In the genomic region with DNA sequence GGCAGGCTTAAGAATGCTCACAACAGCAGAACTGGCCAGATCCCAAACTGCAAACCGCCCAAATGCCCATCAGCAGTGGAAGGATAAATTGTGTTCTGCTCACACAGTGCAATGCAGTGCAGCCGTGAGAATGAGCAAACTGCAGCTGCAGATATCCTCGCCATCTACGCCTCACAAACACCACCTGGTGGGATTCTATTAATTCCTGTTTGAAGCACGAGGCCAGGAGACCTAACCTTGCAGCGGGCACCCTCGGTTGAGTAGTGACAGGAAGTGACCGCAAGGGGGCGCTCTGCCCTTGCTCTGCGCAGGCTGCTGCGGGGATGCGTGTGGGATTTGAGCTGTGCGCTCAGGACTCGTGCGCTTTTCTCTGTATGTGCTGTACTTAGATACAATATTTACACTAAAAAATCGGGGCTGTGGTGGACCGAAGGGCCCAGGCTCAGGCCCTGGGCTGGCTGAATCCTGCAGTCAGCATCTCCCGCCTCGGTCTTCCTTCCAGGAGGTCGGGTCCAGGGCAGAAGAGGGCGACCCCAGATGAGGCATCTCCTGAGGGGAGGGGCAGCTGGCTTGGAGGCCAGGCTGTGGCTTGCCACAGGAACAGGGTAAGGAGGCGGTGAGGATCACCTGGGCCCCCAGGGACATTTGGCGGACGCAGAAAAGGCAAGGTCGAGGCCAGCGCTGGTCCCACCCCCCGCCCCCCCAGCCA, we compare ENCODE assay signal across 8 cellular contexts. TPM values are rescaled to one million over a fixed set of nuclear protein-coding genes. Genes with fewer than 3 reads are reported as not detected.
DNase-seq lines count a peak whose midpoint lies in the region; ATAC-seq lines count a peak whose summit lies in the region.

No MANE protein-coding gene starts in this region.

- peaks cover 1% of the 10 kb centered on the region for H3K36me3 Mint-ChIP-seq in central memory CD8-positive, alpha-beta T cell (ENCODE audit: insufficient read depth)

- peaks cover 5% of the 10 kb centered on the region for H3K4me1 Mint-ChIP-seq in central memory CD8-positive, alpha-beta T cell

- peak; percentile 78 for ATAC-seq in GM18909 (IDR thresholded peaks at IDR 0.05; ENCODE audit: poor library complexity, unreplicated experiment)
- ATAC-seq in HG03280 (IDR thresholded peaks at IDR 0.05; ENCODE audit: unreplicated experiment), result peak; percentile 84
- peak; percentile 83 for ATAC-seq in central memory CD8-positive, alpha-beta T cell (replicated peaks; ENCODE audit: extremely low read depth, poor library complexity, severe bottlenecking)
- peak; percentile 58 for ATAC-seq in left colon

- H3K9me3 Mint-ChIP-seq in central memory CD8-positive, alpha-beta T cell, result no peaks in the 10 kb centered on the region

- H3K4me3 Mint-ChIP-seq in central memory CD8-positive, alpha-beta T cell, result no peak overlapping the region

- peaks cover 40% of the 10 kb centered on the region for H3K27me3 Mint-ChIP-seq in central memory CD8-positive, alpha-beta T cell

- peak; percentile 94 for DNase-seq in AG20443 (ENCODE audit: low spot score)
- DNase-seq in NCI-H345 (lab: John Stamatoyannopoulos, UW), result peak; percentile 92
- DNase-seq in activated CD4-positive, alpha-beta T cell treated with anti-CD3 and anti-CD28 coated beads for 1 hour, result peak; percentile 76
- peak; percentile 69 to 79 for DNase-seq in central memory CD8-positive, alpha-beta T cell (ENCODE audit: low spot score in 2 of 2)
- peak; percentile 63 to 85 for DNase-seq in left colon
- peak; percentile 81 to 87 for DNase-seq in stimulated activated CD4-positive, alpha-beta T cell treated with anti-CD3 and anti-CD28 coated beads, Interleukin-2, amount 100 ng/mL, for 48 hours

- H3K27ac Mint-ChIP-seq in central memory CD8-positive, alpha-beta T cell (ENCODE audit: low read depth), result no peak overlapping the region

- intact Hi-C loops in left colon (cut with DNase I, micrococcal nuclease), result loop anchor here (2.0 to 10.0 kb wide), 3 partner anchors 82 to 295 kb away; a partner anchor contains a TSS

RNA-seq across cellular contexts. Expression of a gene that starts 19.8 kb away (rescaled TPM):
- total RNA-seq in left colon, result 100 to 1,000 TPM; 147 to 162 TPM

Comparison
In these comparisons a context has a peak if more than half of its experiments do, and no peak if none do; other contexts are left out.
1. Peak in every context shown above with its lines: DNase-seq and ATAC-seq.